In the genomic region with DNA sequence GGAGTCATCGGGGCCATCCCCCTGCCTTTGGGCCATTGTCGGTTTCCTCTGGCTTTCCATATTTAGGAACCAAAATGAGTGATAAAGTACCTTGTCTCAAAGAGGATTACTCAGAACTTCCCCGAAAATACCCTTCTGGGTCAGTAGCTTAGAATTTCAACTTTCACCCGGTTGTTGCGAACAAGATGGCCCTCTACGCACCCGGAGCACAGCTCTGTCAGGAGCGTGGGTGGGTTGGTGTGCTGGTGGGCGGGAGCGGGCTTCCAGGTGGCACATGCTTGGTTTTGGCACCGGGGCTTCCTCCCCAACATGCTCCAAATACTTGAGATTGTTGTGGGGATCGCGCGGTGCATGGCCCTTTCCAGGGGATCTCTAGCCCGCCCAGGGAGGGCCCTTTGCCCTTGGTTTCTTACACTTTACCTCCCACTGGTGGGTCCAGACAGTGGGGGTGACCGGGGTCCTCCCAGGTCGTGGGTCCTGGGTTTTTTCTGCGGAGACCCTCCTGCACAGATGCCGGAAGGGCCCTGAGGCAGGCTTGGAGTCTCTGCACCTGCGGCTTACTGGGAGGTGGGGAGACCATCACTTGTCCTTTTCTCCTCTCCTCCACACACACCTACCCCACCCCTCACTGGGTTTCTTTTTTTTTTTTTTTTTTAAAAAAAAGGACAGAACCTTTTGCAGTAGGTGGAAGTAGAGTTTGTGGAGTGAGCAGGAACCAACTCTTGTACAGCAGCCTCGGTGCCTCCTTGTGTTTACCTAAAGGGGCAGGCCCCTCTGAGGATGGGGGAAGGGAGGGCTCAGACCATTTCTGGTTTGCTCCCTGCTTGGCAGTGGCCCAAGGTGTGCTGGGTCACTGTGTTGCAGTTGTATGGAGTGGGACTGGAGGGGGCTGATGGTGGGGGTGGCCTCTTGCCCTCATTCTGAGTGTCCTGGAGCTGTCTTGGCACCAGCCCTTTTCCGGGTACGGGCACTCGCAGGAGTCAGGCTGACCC, we compare ENCODE assay signal across 1 cellular context.
TF ChIP-seq lines count a peak whose summit lies in the region.

No MANE protein-coding gene starts in this region.

TF ChIP-seq in GM12878, 131 proteins besides CTCF, POLR2A, EP300 and RAD21 (continued from another document):
- TF ChIP-seq, protein P1, sequence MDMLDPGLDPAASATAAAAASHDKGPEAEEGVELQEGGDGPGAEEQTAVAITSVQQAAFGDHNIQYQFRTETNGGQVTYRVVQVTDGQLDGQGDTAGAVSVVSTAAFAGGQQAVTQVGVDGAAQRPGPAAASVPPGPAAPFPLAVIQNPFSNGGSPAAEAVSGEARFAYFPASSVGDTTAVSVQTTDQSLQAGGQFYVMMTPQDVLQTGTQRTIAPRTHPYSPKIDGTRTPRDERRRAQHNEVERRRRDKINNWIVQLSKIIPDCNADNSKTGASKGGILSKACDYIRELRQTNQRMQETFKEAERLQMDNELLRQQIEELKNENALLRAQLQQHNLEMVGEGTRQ (IDR thresholded peaks at IDR 0.05; ENCODE audit: borderline replicate concordance, low read depth, low read length): no peak
- TF ChIP-seq MEF2A (IDR thresholded peaks at IDR 0.05; ENCODE audit: insufficient read depth, low read depth, low read length): peak; percentile 82
- TF ChIP-seq SPI1 (IDR thresholded peaks at IDR 0.05; ENCODE audit: borderline replicate concordance, insufficient read depth, low read depth, low read length): no peak
- TF ChIP-seq, protein P2, sequence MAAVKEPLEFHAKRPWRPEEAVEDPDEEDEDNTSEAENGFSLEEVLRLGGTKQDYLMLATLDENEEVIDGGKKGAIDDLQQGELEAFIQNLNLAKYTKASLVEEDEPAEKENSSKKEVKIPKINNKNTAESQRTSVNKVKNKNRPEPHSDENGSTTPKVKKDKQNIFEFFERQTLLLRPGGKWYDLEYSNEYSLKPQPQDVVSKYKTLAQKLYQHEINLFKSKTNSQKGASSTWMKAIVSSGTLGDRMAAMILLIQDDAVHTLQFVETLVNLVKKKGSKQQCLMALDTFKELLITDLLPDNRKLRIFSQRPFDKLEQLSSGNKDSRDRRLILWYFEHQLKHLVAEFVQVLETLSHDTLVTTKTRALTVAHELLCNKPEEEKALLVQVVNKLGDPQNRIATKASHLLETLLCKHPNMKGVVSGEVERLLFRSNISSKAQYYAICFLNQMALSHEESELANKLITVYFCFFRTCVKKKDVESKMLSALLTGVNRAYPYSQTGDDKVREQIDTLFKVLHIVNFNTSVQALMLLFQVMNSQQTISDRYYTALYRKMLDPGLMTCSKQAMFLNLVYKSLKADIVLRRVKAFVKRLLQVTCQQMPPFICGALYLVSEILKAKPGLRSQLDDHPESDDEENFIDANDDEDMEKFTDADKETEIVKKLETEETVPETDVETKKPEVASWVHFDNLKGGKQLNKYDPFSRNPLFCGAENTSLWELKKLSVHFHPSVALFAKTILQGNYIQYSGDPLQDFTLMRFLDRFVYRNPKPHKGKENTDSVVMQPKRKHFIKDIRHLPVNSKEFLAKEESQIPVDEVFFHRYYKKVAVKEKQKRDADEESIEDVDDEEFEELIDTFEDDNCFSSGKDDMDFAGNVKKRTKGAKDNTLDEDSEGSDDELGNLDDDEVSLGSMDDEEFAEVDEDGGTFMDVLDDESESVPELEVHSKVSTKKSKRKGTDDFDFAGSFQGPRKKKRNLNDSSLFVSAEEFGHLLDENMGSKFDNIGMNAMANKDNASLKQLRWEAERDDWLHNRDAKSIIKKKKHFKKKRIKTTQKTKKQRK (IDR thresholded peaks at IDR 0.05; ENCODE audit: low read depth, low read length): no peak
- peak; percentile 48; the same call in 1 of the 2 replicates for TF ChIP-seq NR2C1 (IDR thresholded peaks at IDR 0.05)
- peak; percentile 80 for TF ChIP-seq YY1 (IDR thresholded peaks at IDR 0.05; ENCODE audit: low read depth, low read length)
- TF ChIP-seq SRF (IDR thresholded peaks at IDR 0.05; ENCODE audit: low read depth in 2 of 2, low read length in 2 of 2): 0 out of 4 replicates have a peak, but pooled peaks of 1 of the 2 experiments have one; percentile 19
- no peak for TF ChIP-seq ZNF207 (IDR thresholded peaks at IDR 0.05; ENCODE audit: borderline replicate concordance)
- no peak for TF ChIP-seq BMI1 (IDR thresholded peaks at IDR 0.05; ENCODE audit: borderline replicate concordance)
- TF ChIP-seq, protein P3, sequence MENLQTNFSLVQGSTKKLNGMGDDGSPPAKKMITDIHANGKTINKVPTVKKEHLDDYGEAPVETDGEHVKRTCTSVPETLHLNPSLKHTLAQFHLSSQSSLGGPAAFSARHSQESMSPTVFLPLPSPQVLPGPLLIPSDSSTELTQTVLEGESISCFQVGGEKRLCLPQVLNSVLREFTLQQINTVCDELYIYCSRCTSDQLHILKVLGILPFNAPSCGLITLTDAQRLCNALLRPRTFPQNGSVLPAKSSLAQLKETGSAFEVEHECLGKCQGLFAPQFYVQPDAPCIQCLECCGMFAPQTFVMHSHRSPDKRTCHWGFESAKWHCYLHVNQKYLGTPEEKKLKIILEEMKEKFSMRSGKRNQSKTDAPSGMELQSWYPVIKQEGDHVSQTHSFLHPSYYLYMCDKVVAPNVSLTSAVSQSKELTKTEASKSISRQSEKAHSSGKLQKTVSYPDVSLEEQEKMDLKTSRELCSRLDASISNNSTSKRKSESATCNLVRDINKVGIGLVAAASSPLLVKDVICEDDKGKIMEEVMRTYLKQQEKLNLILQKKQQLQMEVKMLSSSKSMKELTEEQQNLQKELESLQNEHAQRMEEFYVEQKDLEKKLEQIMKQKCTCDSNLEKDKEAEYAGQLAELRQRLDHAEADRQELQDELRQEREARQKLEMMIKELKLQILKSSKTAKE (IDR thresholded peaks at IDR 0.05; ENCODE audit: low read depth, poor library complexity, severe bottlenecking): peak; percentile 48
- no peak; the same call in 1 of the 2 replicates for TF ChIP-seq IKZF1 (conservative IDR thresholded peaks at IDR 0.05)
- 0 out of 2 replicates have a peak, but pooled peaks have one; percentile 33 for TF ChIP-seq ZBED1 (IDR thresholded peaks at IDR 0.05; ENCODE audit: borderline replicate concordance)
- peak; percentile 46; the same call in 1 of the 2 replicates for TF ChIP-seq IRF4 (IDR thresholded peaks at IDR 0.05; ENCODE audit: low read depth, low read length)
- TF ChIP-seq BCL11A (IDR thresholded peaks at IDR 0.05; ENCODE audit: low read depth, low read length): no peak
- peak; percentile 28 for TF ChIP-seq MEF2B (IDR thresholded peaks at IDR 0.05; ENCODE audit: partially characterized antibody, poor library complexity, severe bottlenecking)
- no peak for TF ChIP-seq CBX5 (IDR thresholded peaks at IDR 0.05; ENCODE audit: low read depth)
- no peak for TF ChIP-seq CHD1 (IDR thresholded peaks at IDR 0.05; ENCODE audit: low read depth, low read length)
- TF ChIP-seq BHLHE40 (IDR thresholded peaks at IDR 0.05; ENCODE audit: borderline replicate concordance in 1 of 2, low read depth in 2 of 2, low read length in 1 of 2): no peak
- peak; percentile 21; the same call in 1 of the 2 replicates for TF ChIP-seq NFIC (IDR thresholded peaks at IDR 0.05; ENCODE audit: low read depth, low read length)
- TF ChIP-seq CUX1 (IDR thresholded peaks at IDR 0.05; ENCODE audit: insufficient replicate concordance, low read depth, low read length): no peak
- TF ChIP-seq NR2F1 (conservative IDR thresholded peaks at IDR 0.05): peak; percentile 66
TF ChIP-seq in GM12878: peak in this region for 15.
